Comparison of ENCODE assay signal across 18 cellular contexts in genomic region chr10:45456822-45457221, GRCh38.
"Had no signal": no experiment of that assay in that cellular context is flagged by ENCODE, and none has a peak within 500 bp of the region (broad histone marks: within the 10 kb centered on the region; RNA-seq: fewer than 3 reads in every experiment).

No MANE protein-coding gene starts in this region.

- ATAC-seq: activated CD8-positive, alpha-beta T cell treated with anti-CD3 and anti-CD28 coated beads, Interleukin-2, amount 10 ng/mL, durations not matched to agents 7 days and 5 days; activated T-cell treated with anti-CD3 and anti-CD28 coated beads, Interleukin-2, amount 50 U/mL, for 4 hours; naive thymus-derived CD4-positive, alpha-beta T cell; right cardiac atrium had no signal

- H3K4me3 Mint-ChIP-seq: activated CD8-positive, alpha-beta T cell treated with anti-CD3 and anti-CD28 coated beads, Interleukin-2, amount 10 ng/mL, durations not matched to agents 7 days and 5 days; activated T-cell treated with anti-CD3 and anti-CD28 coated beads, Interleukin-2, amount 50 U/mL, for 4 hours; immature natural killer cell; memory B cell; naive thymus-derived CD4-positive, alpha-beta T cell; neural progenitor cell; stimulated activated naive CD8-positive, alpha-beta T cell treated with anti-CD3 and anti-CD28 coated beads, Interleukin-15, Interleukin-2, amounts not matched to agents 100 ng/mL and 50 ng/mL, for 24 hours had no signal

- H3K27me3 Mint-ChIP-seq: memory B cell; naive thymus-derived CD4-positive, alpha-beta T cell; stimulated activated naive CD8-positive, alpha-beta T cell treated with anti-CD3 and anti-CD28 coated beads, Interleukin-15, Interleukin-2, amounts not matched to agents 100 ng/mL and 50 ng/mL, for 24 hours had no signal

- H3K4me1 Mint-ChIP-seq: neural progenitor cell had no signal

- H3K9me3 Mint-ChIP-seq: activated T-cell treated with anti-CD3 and anti-CD28 coated beads, Interleukin-2, amount 50 U/mL, for 4 hours; immature natural killer cell; memory B cell; naive thymus-derived CD4-positive, alpha-beta T cell; neural progenitor cell; stimulated activated naive CD8-positive, alpha-beta T cell treated with anti-CD3 and anti-CD28 coated beads, Interleukin-15, Interleukin-2, amounts not matched to agents 100 ng/mL and 50 ng/mL, for 24 hours had no signal

- DNase-seq: activated CD4-positive, alpha-beta T cell treated with anti-CD3 and anti-CD28 coated beads for 48 hours; activated CD4-positive, CD25-positive, alpha-beta regulatory T cell; activated CD8-positive, alpha-beta T cell treated with anti-CD3 and anti-CD28 coated beads, Interleukin-2, amount 10 ng/mL, durations not matched to agents 7 days and 5 days; activated effector memory CD4-positive, alpha-beta T cell treated with Interleukin-2 at 50 U/mL for 16 hours; activated naive CD4-positive, alpha-beta T cell treated with anti-CD3 and anti-CD28 coated beads, Interleukin-2, amount 50 U/mL, for 16 hours; activated T-cell treated with anti-CD3 and anti-CD28 coated beads, Interleukin-2, amount 50 U/mL, for 4 hours; adrenal gland; dermis blood vessel endothelial cell; effector memory CD4-positive, alpha-beta T cell; esophagus squamous epithelium; immature natural killer cell; naive thymus-derived CD4-positive, alpha-beta T cell; right cardiac atrium; stimulated activated CD4-positive, alpha-beta T cell treated with anti-CD3 and anti-CD28 coated beads, Interleukin-2, amount 100 ng/mL, for 24 hours; trophoblast cell had no signal

- H3K27ac Mint-ChIP-seq: immature natural killer cell; naive thymus-derived CD4-positive, alpha-beta T cell; neural progenitor cell; stimulated activated naive CD8-positive, alpha-beta T cell treated with anti-CD3 and anti-CD28 coated beads, Interleukin-15, Interleukin-2, amounts not matched to agents 100 ng/mL and 50 ng/mL, for 24 hours had no signal
